In genomic region chr9:134547161-134548100, GRCh38 we compare ENCODE assay signal across 23 cellular contexts.
DNase-seq lines count a peak whose midpoint lies in the region; ATAC-seq and TF ChIP-seq lines count a peak whose summit lies in the region.
"Had no signal": no experiment of that assay in that cellular context is flagged by ENCODE, and none has a peak within 500 bp of the region (broad histone marks: within the 10 kb centered on the region; RNA-seq: fewer than 3 reads in every experiment).

No MANE protein-coding gene starts in this region.

- H3K4me3 ChIP-seq in H7 (ENCODE audit: insufficient read depth, low read depth, low read length) (no peak overlapping the region), spleen (no peak overlapping the region), stomach (no peak overlapping the region)
- H3K4me3 ChIP-seq: Peyer's patch, right lobe of liver had no signal

- no peak for ATAC-seq in GM21360 (IDR thresholded peaks at IDR 0.05; ENCODE audit: unreplicated experiment)
- ATAC-seq: activated CD8-positive, alpha-beta memory T cell treated with anti-CD3 and anti-CD28 coated beads, Interleukin-2, amount 10 ng/mL, durations not matched to agents 7 days and 5 days; left lobe of liver had no signal

- no peaks in the 10 kb centered on the region for H3K27me3 Mint-ChIP-seq in chondrocyte (ENCODE audit: low read depth)
- no peaks in the 10 kb centered on the region for H3K27me3 Mint-ChIP-seq in mesothelial cell of epicardium (ENCODE audit: low read depth)

- no peak for TF ChIP-seq CTCF in chondrocyte (IDR thresholded peaks at IDR 0.05)
- TF ChIP-seq CTCF in mesothelial cell of epicardium (IDR thresholded peaks at IDR 0.05; ENCODE audit: unreplicated experiment) = no peak
- no peak for TF ChIP-seq CTCF in spleen (IDR thresholded peaks at IDR 0.05 in 8 of 11, conservative IDR thresholded peaks at IDR 0.05 in 3 of 11)
- TF ChIP-seq CTCF in stomach (IDR thresholded peaks at IDR 0.05) = no peak

- intact Hi-C loops in spleen (cut with DNase I; ENCODE audit: low total_unique reads) = no loop called here
- intact Hi-C loops in stomach (cut with DNase I; ENCODE audit: low total_unique reads) = no loop called here

- H3K4me3 Mint-ChIP-seq in chondrocyte (ENCODE audit: unreplicated experiment) (no peak overlapping the region), mesothelial cell of epicardium (no peak overlapping the region)
- H3K4me3 Mint-ChIP-seq: activated CD8-positive, alpha-beta memory T cell treated with anti-CD3 and anti-CD28 coated beads, Interleukin-2, amount 10 ng/mL, durations not matched to agents 7 days and 5 days; activated naive CD4-positive, alpha-beta T cell treated with anti-CD3 and anti-CD28 coated beads, Interleukin-2, amount 10 ng/mL, durations not matched to agents 7 days and 5 days; CD8-positive, alpha-beta memory T cell; HFFc6; T-helper 1 cell treated with Interleukin-12 subunit alpha and Interleukin-12 subunit beta and Interleukin-4 antibody, amounts not matched to agents 30 μg/mL and 1 μg/mL, for 36 hours had no signal

- no peak for TF ChIP-seq POLR2A in spleen (IDR thresholded peaks at IDR 0.05)
- no peak for TF ChIP-seq POLR2A in stomach (IDR thresholded peaks at IDR 0.05)

- no peak for TF ChIP-seq EP300 in stomach (IDR thresholded peaks at IDR 0.05)

- WGBS in spleen, 5 donors = 88 to 92% (median 90%) methylated on average over 30 to 36 of the region's 36 CpGs
- 88 to 90% (median 89%) methylated on average over 29 to 36 of the region's 36 CpGs for WGBS in stomach, 5 donors

- DNase-seq in H7 (peak; percentile 59), chondrocyte (ENCODE audit: low spot score) (peak; percentile 65), mesothelial cell of epicardium (ENCODE audit: low spot score in 2 of 2, unreplicated experiment in 2 of 2) (no peak), spleen (peak; percentile 46), stomach (no peak), G401 (ENCODE audit: low spot score) (no peak)
- DNase-seq: activated CD4-positive, alpha-beta T cell treated with anti-CD3 and anti-CD28 coated beads for 4 hours; activated CD8-positive, alpha-beta memory T cell treated with anti-CD3 and anti-CD28 coated beads, Interleukin-2, amount 10 ng/mL, durations not matched to agents 7 days and 5 days; activated naive CD4-positive, alpha-beta T cell treated with anti-CD3 and anti-CD28 coated beads, Interleukin-2, amount 10 ng/mL, durations not matched to agents 7 days and 5 days; amygdala; CD8-positive, alpha-beta memory T cell; HFFc6; NCI-H1417; NCI-H2107; NCI-H510A treated with DMSO at 0.1 percent for 48 hours; occipital lobe; right lobe of liver; substantia nigra had no signal

- no peaks in the 10 kb centered on the region for H3K27me3 ChIP-seq in H7 (ENCODE audit: control insufficient read depth, insufficient read depth, low read length)
- peaks cover 0 to 43% (median 5%) of the 10 kb centered on the region in 7 donors for H3K27me3 ChIP-seq in spleen (replicated peaks in 1 of 7)
- peaks cover 0 to 46% (median 10%) of the 10 kb centered on the region in 3 donors for H3K27me3 ChIP-seq in stomach
- H3K27me3 ChIP-seq: Peyer's patch, right lobe of liver had no signal

- in situ Hi-C loops in G401 (cut with HindIII; ENCODE audit: low sequenced_read_pairs) = no loop called here

- H3K4me1 Mint-ChIP-seq in chondrocyte (ENCODE audit: low read depth) (peaks cover 82% of the 10 kb centered on the region), mesothelial cell of epicardium (peaks cover 72% of the 10 kb centered on the region)
- H3K4me1 Mint-ChIP-seq: activated CD8-positive, alpha-beta memory T cell treated with anti-CD3 and anti-CD28 coated beads, Interleukin-2, amount 10 ng/mL, durations not matched to agents 7 days and 5 days; activated naive CD4-positive, alpha-beta T cell treated with anti-CD3 and anti-CD28 coated beads, Interleukin-2, amount 10 ng/mL, durations not matched to agents 7 days and 5 days; CD8-positive, alpha-beta memory T cell had no signal

- H3K9me3 ChIP-seq in spleen (no peaks in the 10 kb centered on the region), stomach (no peaks in the 10 kb centered on the region)
- H3K9me3 ChIP-seq: Peyer's patch, right lobe of liver had no signal

- no peak overlapping the region for H3K27ac ChIP-seq in spleen
- no peak overlapping the region for H3K27ac ChIP-seq in stomach
- H3K27ac ChIP-seq: HL-60, right lobe of liver had no signal

- H3K9me3 Mint-ChIP-seq in chondrocyte (ENCODE audit: low read depth) (no peaks in the 10 kb centered on the region), mesothelial cell of epicardium (peaks cover under 1% of the 10 kb centered on the region)

- H3K36me3 Mint-ChIP-seq in chondrocyte (ENCODE audit: low read depth) (no peaks in the 10 kb centered on the region), mesothelial cell of epicardium (no peaks in the 10 kb centered on the region)
- H3K36me3 Mint-ChIP-seq: activated CD8-positive, alpha-beta memory T cell treated with anti-CD3 and anti-CD28 coated beads, Interleukin-2, amount 10 ng/mL, durations not matched to agents 7 days and 5 days; activated naive CD4-positive, alpha-beta T cell treated with anti-CD3 and anti-CD28 coated beads, Interleukin-2, amount 10 ng/mL, durations not matched to agents 7 days and 5 days; CD8-positive, alpha-beta memory T cell had no signal

- H3K4me1 ChIP-seq in spleen = peaks cover 0 to 10% (median 6%) of the 10 kb centered on the region in 6 donors
- peaks cover 0 to 30% (median 17%) of the 10 kb centered on the region in 4 donors for H3K4me1 ChIP-seq in stomach
- H3K4me1 ChIP-seq: right lobe of liver had no signal

- H3K27ac Mint-ChIP-seq in chondrocyte (ENCODE audit: unreplicated experiment) = peak overlapping the region; percentile 96
- peak overlapping the region; percentile 24 for H3K27ac Mint-ChIP-seq in mesothelial cell of epicardium
- H3K27ac Mint-ChIP-seq: activated CD8-positive, alpha-beta memory T cell treated with anti-CD3 and anti-CD28 coated beads, Interleukin-2, amount 10 ng/mL, durations not matched to agents 7 days and 5 days; activated naive CD4-positive, alpha-beta T cell treated with anti-CD3 and anti-CD28 coated beads, Interleukin-2, amount 10 ng/mL, durations not matched to agents 7 days and 5 days; CD8-positive, alpha-beta memory T cell; HFFc6; T-helper 1 cell treated with Interleukin-12 subunit alpha and Interleukin-12 subunit beta and Interleukin-4 antibody, amounts not matched to agents 30 μg/mL and 1 μg/mL, for 36 hours had no signal

- no peaks in the 10 kb centered on the region for H3K36me3 ChIP-seq in H7 (replicated peaks; ENCODE audit: control insufficient read depth, insufficient read depth, low read length)
- no peaks in the 10 kb centered on the region for H3K36me3 ChIP-seq in spleen
- no peaks in the 10 kb centered on the region for H3K36me3 ChIP-seq in stomach
- H3K36me3 ChIP-seq: Peyer's patch, right lobe of liver had no signal

Comparison
In these comparisons a context has a peak if more than half of its experiments do, and no peak if none do; other contexts are left out.
1. DNase-seq: peak in H7 (single experiment), chondrocyte (single experiment) and spleen (single experiment); none in mesothelial cell of epicardium (0 of 2), stomach (single experiment) and G401 (single experiment).